ENCODE assay signal across 8 cellular contexts in genomic region chr3:36993326-36994283, GRCh38. TPM values are rescaled to one million over a fixed set of nuclear protein-coding genes. Genes with fewer than 3 reads are reported as not detected.
A peak's percentile ranks its signal among the peaks of the same experiment; 100 is the strongest.
DNase-seq lines count a peak whose midpoint lies in the region; ATAC-seq and TF ChIP-seq lines count a peak whose summit lies in the region.

MLH1 (plus strand) TSS chr3:36993518; CDS start chr3:36993548, 30 bp downstream.

- H3K27me3 ChIP-seq in HAP-1 (ENCODE audit: low read depth) = no peaks in the 10 kb centered on the region
- H3K27me3 ChIP-seq in upper lobe of right lung = no peaks in the 10 kb centered on the region

- H3K4me3 ChIP-seq in HAP-1 (peak within 1 kb of the TSS; percentile 57), NB4 (ENCODE audit: low read depth, low read length) (peak within 1 kb of the TSS; percentile 97), upper lobe of right lung (peak within 1 kb of the TSS; percentile 82)

- intact Hi-C loops in head of caudate nucleus (cut with DNase I) = loop anchor here (10.0 kb wide), 1 partner anchor 221 kb away; no protein-coding TSS in a partner anchor
- intact Hi-C loops in upper lobe of right lung (cut with DNase I) = no loop called here

- no peaks in the 10 kb centered on the region for H3K9me3 ChIP-seq in ES-I3 (ENCODE audit: control insufficient read depth, insufficient read depth, low read length)
- H3K9me3 ChIP-seq in HAP-1 = no peaks in the 10 kb centered on the region
- H3K9me3 ChIP-seq in upper lobe of right lung = no peaks in the 10 kb centered on the region

- 0 out of 2 replicates have a peak, but pooled peaks cover 12% of the 10 kb centered on the region for H3K36me3 ChIP-seq in ES-I3 (ENCODE audit: insufficient read depth, low read length)
- H3K36me3 ChIP-seq in HAP-1 (replicated peaks) = peaks cover 28% of the 10 kb centered on the region
- peaks cover 34% of the 10 kb centered on the region for H3K36me3 ChIP-seq in upper lobe of right lung

- TF ChIP-seq CTCF in NB4 (IDR thresholded peaks at IDR 0.05; ENCODE audit: low read depth, low read length) = no peak
- no peak for TF ChIP-seq CTCF in upper lobe of right lung (IDR thresholded peaks at IDR 0.05)

- in situ Hi-C loops in HAP-1 (cut with MboI; ENCODE audit: low sequenced_read_pairs) = no loop called here

- peak; percentile 94 for ATAC-seq in upper lobe of right lung

- H3K9ac ChIP-seq in ES-I3 (ENCODE audit: low read depth, low read length) = peak within 1 kb of the TSS; percentile 80

- peaks cover 12% of the 10 kb centered on the region for H3K4me1 ChIP-seq in ES-I3 (ENCODE audit: insufficient read depth, low read length)
- H3K4me1 ChIP-seq in HAP-1 = peaks cover 10% of the 10 kb centered on the region
- H3K4me1 ChIP-seq in upper lobe of right lung = peaks cover 43% of the 10 kb centered on the region

- peak within 1 kb of the TSS; percentile 98 for H3K27ac ChIP-seq in upper lobe of right lung

- peak; percentile 68 for TF ChIP-seq POLR2A in NB4 (IDR thresholded peaks at IDR 0.05; ENCODE audit: extremely low read depth, insufficient read length)

- DNase-seq in HAP-1 (ENCODE audit: low spot score in 2 of 2) (peak; percentile 86 to 99), NB4 (ENCODE audit: low read depth) (peak; percentile 92), head of caudate nucleus (peak; percentile 86 to 100 (median 96)), pons (ENCODE audit: low spot score) (peak; percentile 100), upper lobe of right lung (peak; percentile 97), NCI-H1092 treated with DMSO at 0.1 percent for 48 hours (lab: John Stamatoyannopoulos, UW) (no peak)
- peak; percentile 98 for DNase-seq in activated gamma-delta T cell treated with anti-CD3 and anti-CD28 coated beads, Interleukin-2, amount 50 U/mL, for 16 hours (ENCODE audit: low read depth)

RNA-seq across cellular contexts. Expression of gene MLH1, which starts in this region (rescaled TPM):
- 31.3 TPM for total RNA-seq in upper lobe of right lung
